6 cellular contexts compared by ENCODE assay signal in genomic region chr5:10638723-10639122, GRCh38.
DNase-seq lines count a peak whose midpoint lies in the region; ATAC-seq, FAIRE-seq and TF ChIP-seq lines count a peak whose summit lies in the region.
"Not testable (repeated sequence)": the region's sequence is repeated elsewhere in the genome, so short reads cannot be mapped to it uniquely, and the experiment has no call there.

No MANE protein-coding gene starts in this region.

- peak overlapping the region; percentile 97 for H2AK5ac ChIP-seq in H1 (ENCODE audit: low read depth, low read length)

- H4K20me1 ChIP-seq in H1 (replicated peaks in 1 of 2; ENCODE audit: control insufficient read depth in 1 of 2, insufficient read depth in 2 of 2, low read length in 2 of 2): not testable (repeated sequence)

- H2BK12ac ChIP-seq in H1 (ENCODE audit: low read depth, low read length): peak overlapping the region; percentile 98; the same call in 1 of the 2 replicates

- not testable (repeated sequence) for DNase-seq in GM12891 (ENCODE audit: insufficient read length, low spot score); activated CD4-positive, alpha-beta T cell treated with anti-CD3 and anti-CD28 coated beads, Interleukin-2, amount 10 ng/mL, durations not matched to agents 24 days and 14 days; activated naive CD8-positive, alpha-beta T cell treated with anti-CD3 and anti-CD28 coated beads, Interleukin-2, amount 50 U/mL, for 24 hours; H1 (ENCODE audit: low read depth in 1 of 2, low spot score in 2 of 2); memory B cell (ENCODE audit: low spot score in 2 of 2); progenitor cell of endocrine pancreas (ENCODE audit: low spot score, unreplicated experiment)

- peak overlapping the region; percentile 99 for H2BK15ac ChIP-seq in H1 (ENCODE audit: low read length)

- H2BK5ac ChIP-seq in H1 (ENCODE audit: low read depth, low read length): peak overlapping the region; percentile 76; the same call in 1 of the 2 replicates

- H3K27me3 Mint-ChIP-seq in activated CD4-positive, alpha-beta T cell treated with anti-CD3 and anti-CD28 coated beads, Interleukin-2, amount 10 ng/mL, durations not matched to agents 24 days and 14 days; activated naive CD8-positive, alpha-beta T cell treated with anti-CD3 and anti-CD28 coated beads, Interleukin-2, amount 50 U/mL, for 24 hours; memory B cell: not testable (repeated sequence)
- H3K27me3 Mint-ChIP-seq in progenitor cell of endocrine pancreas: peaks cover 33% of the 10 kb centered on the region

- ATAC-seq in activated naive CD8-positive, alpha-beta T cell treated with anti-CD3 and anti-CD28 coated beads, Interleukin-2, amount 50 U/mL, for 24 hours; memory B cell (ENCODE audit: low read depth): not testable (repeated sequence)

- H2AFZ ChIP-seq in H1 (ENCODE audit: low read length): not testable (repeated sequence)

- peak overlapping the region; percentile 98 for H2BK20ac ChIP-seq in H1 (ENCODE audit: low read length)

- CTCF ChIA-PET in H1 (lab: Charles Lee; ENCODE audit: partially characterized antibody): not testable (repeated sequence)

- TF ChIP-seq CTCF in H1 (IDR thresholded peaks at IDR 0.05; ENCODE audit: control extremely low read depth in 1 of 3, insufficient read depth in 1 of 3, low read depth in 1 of 3, low read length in 3 of 3); progenitor cell of endocrine pancreas (IDR thresholded peaks at IDR 0.05; ENCODE audit: unreplicated experiment): not testable (repeated sequence)

- not testable (repeated sequence) for H3K27ac ChIP-seq in H1 (ENCODE audit: low read depth, low read length)

- H3K79me2 ChIP-seq in H1 (ENCODE audit: control insufficient read depth in 1 of 2, insufficient read depth in 2 of 2, low read length in 2 of 2): peaks cover 7 to 40% of the 10 kb centered on the region in 2 experiments; a peak in 3 of 4 replicates

- peaks cover 16 to 40% (median 28%) of the 10 kb centered on the region in 4 experiments for H3K4me1 ChIP-seq in H1 (replicated peaks in 1 of 4; ENCODE audit: control insufficient read depth in 3 of 4, insufficient read depth in 4 of 4, low read length in 3 of 4)

- POLR2A ChIA-PET in H1 (lab: Charles Lee; ENCODE audit: partially characterized antibody): not testable (repeated sequence)

- H4K91ac ChIP-seq in H1 (replicated peaks; ENCODE audit: insufficient read length, low read length): peak overlapping the region; percentile 99

- TF ChIP-seq RAD21 in H1 (IDR thresholded peaks at IDR 0.05 in 1 of 2, conservative IDR thresholded peaks at IDR 0.05 in 1 of 2; ENCODE audit: low read depth in 2 of 2, low read length in 2 of 2): not testable (repeated sequence)

- peak overlapping the region; percentile 45 for H3K27ac Mint-ChIP-seq in activated CD4-positive, alpha-beta T cell treated with anti-CD3 and anti-CD28 coated beads, Interleukin-2, amount 10 ng/mL, durations not matched to agents 24 days and 14 days
- H3K27ac Mint-ChIP-seq in activated naive CD8-positive, alpha-beta T cell treated with anti-CD3 and anti-CD28 coated beads, Interleukin-2, amount 50 U/mL, for 24 hours: peak overlapping the region; percentile 23
- H3K27ac Mint-ChIP-seq in memory B cell (peak overlapping the region; percentile 2), progenitor cell of endocrine pancreas (peak overlapping the region; percentile 91)

- peak overlapping the region; percentile 91 for H3K4ac ChIP-seq in H1 (replicated peaks; ENCODE audit: insufficient read length, low read depth, low read length)

- not testable (repeated sequence) for H4K5ac ChIP-seq in H1 (ENCODE audit: insufficient read length, low read depth, low read length)

- not testable (repeated sequence) for H3K36me3 ChIP-seq in H1 (ENCODE audit: control insufficient read depth in 2 of 4, insufficient read depth in 4 of 4, low read length in 3 of 4)

- not testable (repeated sequence) for H4K8ac ChIP-seq in H1 (ENCODE audit: extremely low read depth, insufficient read depth, low read length)

- not testable (repeated sequence) for H3K23me2 ChIP-seq in H1 (ENCODE audit: low read depth, low read length)

- not testable (repeated sequence) for H3K9me3 ChIP-seq in H1 (ENCODE audit: insufficient read depth in 2 of 2, low read depth in 1 of 2, low read length in 1 of 2)

- not testable (repeated sequence) for H3K27me3 ChIP-seq in H1 (replicated peaks in 1 of 4; ENCODE audit: control insufficient read depth in 3 of 4, extremely low read depth in 1 of 4, insufficient read depth in 3 of 4, low read length in 3 of 4)

- H3K56ac ChIP-seq in H1 (replicated peaks; ENCODE audit: insufficient read length, low read depth, low read length): not testable (repeated sequence)

- H3K9me3 Mint-ChIP-seq in activated CD4-positive, alpha-beta T cell treated with anti-CD3 and anti-CD28 coated beads, Interleukin-2, amount 10 ng/mL, durations not matched to agents 24 days and 14 days; memory B cell; progenitor cell of endocrine pancreas (ENCODE audit: low read depth): not testable (repeated sequence)
- peaks cover 13% of the 10 kb centered on the region for H3K9me3 Mint-ChIP-seq in activated naive CD8-positive, alpha-beta T cell treated with anti-CD3 and anti-CD28 coated beads, Interleukin-2, amount 50 U/mL, for 24 hours

- peak overlapping the region; percentile 71; the same call in 1 of the 2 replicates for H3K18ac ChIP-seq in H1 (ENCODE audit: extremely low read depth, low read length)

- TF ChIP-seq POLR2A in GM12891 (IDR thresholded peaks at IDR 0.05; ENCODE audit: low read depth, low read length); H1 (IDR thresholded peaks at IDR 0.05; ENCODE audit: control extremely low read depth in 1 of 2, low read depth in 2 of 2, low read length in 2 of 2): not testable (repeated sequence)

- FAIRE-seq in GM12891 (lab: Jason Lieb, UNC): peak; percentile 35
- not testable (repeated sequence) for FAIRE-seq in H1 (lab: Jason Lieb, UNC)

- peak overlapping the region; percentile 72 to 80; a peak in 3 of 4 replicates for H3K4me2 ChIP-seq in H1 (ENCODE audit: insufficient read depth in 1 of 2, low read depth in 2 of 2, low read length in 2 of 2)

- not testable (repeated sequence) for H3K4me3 ChIP-seq in H1 (ENCODE audit: extremely low read depth in 1 of 4, insufficient read depth in 2 of 4, low read depth in 3 of 4, low read length in 4 of 4)

- H3K23ac ChIP-seq in H1 (ENCODE audit: insufficient read length): not testable (repeated sequence)

- intact Hi-C loops in activated CD4-positive, alpha-beta T cell treated with anti-CD3 and anti-CD28 coated beads, Interleukin-2, amount 10 ng/mL, durations not matched to agents 24 days and 14 days (cut with micrococcal nuclease): not testable (repeated sequence)

- H3K4me1 Mint-ChIP-seq in activated CD4-positive, alpha-beta T cell treated with anti-CD3 and anti-CD28 coated beads, Interleukin-2, amount 10 ng/mL, durations not matched to agents 24 days and 14 days: peaks cover 49% of the 10 kb centered on the region
- H3K4me1 Mint-ChIP-seq in activated naive CD8-positive, alpha-beta T cell treated with anti-CD3 and anti-CD28 coated beads, Interleukin-2, amount 50 U/mL, for 24 hours: peaks cover 41% of the 10 kb centered on the region
- peaks cover 36% of the 10 kb centered on the region for H3K4me1 Mint-ChIP-seq in memory B cell
- H3K4me1 Mint-ChIP-seq in progenitor cell of endocrine pancreas (ENCODE audit: low read depth): not testable (repeated sequence)

- not testable (repeated sequence) for H3K4me3 Mint-ChIP-seq in activated CD4-positive, alpha-beta T cell treated with anti-CD3 and anti-CD28 coated beads, Interleukin-2, amount 10 ng/mL, durations not matched to agents 24 days and 14 days; activated naive CD8-positive, alpha-beta T cell treated with anti-CD3 and anti-CD28 coated beads, Interleukin-2, amount 50 U/mL, for 24 hours; memory B cell; progenitor cell of endocrine pancreas (ENCODE audit: low read depth)

- 80% methylated on average over 14 of the region's 48 CpGs; no CpG with 5 or more reads in 1 of the 2 experiments for WGBS in H1 (ENCODE audit: extremely low coverage in 1 of 2, insufficient coverage in 1 of 2, insufficient read length in 1 of 2, insufficient replicate concordance in 2 of 2, low coverage in 1 of 2, low lambda C conversion rate in 2 of 2, missing lambda C conversion rate in 1 of 2), 2 experiments

- not testable (repeated sequence) for H3K9ac ChIP-seq in H1 (replicated peaks in 1 of 4; ENCODE audit: extremely low read depth in 1 of 4, low read depth in 3 of 4, low read length in 3 of 4)

- not testable (repeated sequence) for H3K79me1 ChIP-seq in H1 (ENCODE audit: low read depth, low read length)

- TF ChIP-seq EP300 in H1 (IDR thresholded peaks at IDR 0.05; ENCODE audit: borderline replicate concordance in 1 of 2, low read depth in 2 of 2, low read length in 2 of 2): not testable (repeated sequence)

- not testable (repeated sequence) for H3K14ac ChIP-seq in H1 (ENCODE audit: insufficient read length)

- peaks cover 29% of the 10 kb centered on the region for H3K36me3 Mint-ChIP-seq in activated CD4-positive, alpha-beta T cell treated with anti-CD3 and anti-CD28 coated beads, Interleukin-2, amount 10 ng/mL, durations not matched to agents 24 days and 14 days (ENCODE audit: low read depth)
- peaks cover 26% of the 10 kb centered on the region for H3K36me3 Mint-ChIP-seq in activated naive CD8-positive, alpha-beta T cell treated with anti-CD3 and anti-CD28 coated beads, Interleukin-2, amount 50 U/mL, for 24 hours (ENCODE audit: low read depth)
- H3K36me3 Mint-ChIP-seq in memory B cell: peaks cover 25% of the 10 kb centered on the region
- not testable (repeated sequence) for H3K36me3 Mint-ChIP-seq in progenitor cell of endocrine pancreas (ENCODE audit: insufficient read depth)

- H2BK120ac ChIP-seq in H1 (replicated peaks; ENCODE audit: low read depth, low read length): peak overlapping the region; percentile 72

Comparison
In these comparisons a context has a peak if more than half of its experiments do, and no peak if none do; other contexts are left out.
1. H3K27ac Mint-ChIP-seq: peak in every context shown above with its lines; median percentile 91 in progenitor cell of endocrine pancreas; 45 in activated CD4-positive, alpha-beta T cell treated with anti-CD3 and anti-CD28 coated beads, Interleukin-2, amount 10 ng/mL, durations not matched to agents 24 days and 14 days; 23 in activated naive CD8-positive, alpha-beta T cell treated with anti-CD3 and anti-CD28 coated beads, Interleukin-2, amount 50 U/mL, for 24 hours; 2 in memory B cell.